ENCODE assay signal across 10 cellular contexts in the genomic region with DNA sequence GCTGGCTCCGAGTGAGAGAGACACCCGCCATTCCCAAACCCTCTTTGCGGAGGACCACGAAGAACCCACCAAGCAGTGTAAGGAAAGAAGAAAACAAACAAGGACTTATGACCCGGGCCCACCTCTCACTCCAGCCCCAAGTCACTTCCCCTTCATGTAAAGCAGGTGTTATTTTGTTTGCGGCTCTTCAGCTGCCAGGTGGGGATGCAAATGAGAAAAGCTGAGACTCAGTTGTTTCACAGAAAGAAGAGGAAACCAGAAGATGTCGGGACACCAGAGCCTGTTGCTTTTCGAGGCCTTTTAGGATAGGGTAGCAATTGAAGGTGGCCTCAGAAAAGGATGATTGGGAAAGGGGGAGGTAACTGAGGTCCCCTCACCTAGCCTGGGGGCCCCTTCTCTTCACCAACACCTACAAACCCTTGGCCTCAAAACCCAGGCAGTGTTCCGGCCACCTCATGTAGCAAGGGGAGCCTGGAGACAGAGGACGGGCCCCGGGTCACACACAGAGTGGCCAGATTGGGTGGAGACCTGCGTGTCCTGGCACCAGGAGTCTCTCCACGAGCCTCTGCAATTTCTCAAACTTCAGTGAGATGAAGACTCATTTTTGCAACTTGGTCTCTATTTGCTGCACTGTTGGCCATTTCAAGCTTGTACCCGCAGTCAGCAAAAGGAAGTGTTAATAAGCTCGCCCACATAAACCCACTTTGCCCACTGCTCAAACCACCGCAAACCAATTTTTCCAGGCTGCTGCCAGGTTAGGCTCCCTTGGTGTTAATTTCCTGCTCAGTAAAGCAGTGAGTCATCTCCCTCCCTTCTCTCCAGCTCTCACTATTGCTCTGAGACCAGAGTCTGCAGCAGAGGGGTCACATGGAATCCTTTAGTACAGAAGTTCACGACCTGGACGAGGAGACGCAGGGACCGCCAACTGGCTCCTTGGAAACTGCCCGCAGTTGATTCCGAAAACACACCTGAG. TPM values are rescaled to one million over a fixed set of nuclear protein-coding genes. Genes with fewer than 3 reads are reported as not detected.
DNase-seq lines count a peak whose midpoint lies in the region; ATAC-seq, FAIRE-seq and TF ChIP-seq lines count a peak whose summit lies in the region.
"Had no signal": no experiment of that assay in that cellular context is flagged by ENCODE, and none has a peak within 500 bp of the region (broad histone marks: within the 10 kb centered on the region; RNA-seq: fewer than 3 reads in every experiment).

No MANE protein-coding gene starts in this region.

- TF ChIP-seq CTCF in HCT116 (IDR thresholded peaks at IDR 0.05 in 2 of 3, conservative IDR thresholded peaks at IDR 0.05 in 1 of 3; ENCODE audit: borderline replicate concordance in 1 of 3, insufficient read depth in 1 of 3, low read depth in 2 of 3, low read length in 2 of 3) (no peak), Panc1 (IDR thresholded peaks at IDR 0.05) (no peak), kidney (IDR thresholded peaks at IDR 0.05; ENCODE audit: borderline replicate concordance, extremely low read depth, insufficient read depth) (no peak), dorsolateral prefrontal cortex (IDR thresholded peaks at IDR 0.05 in 54 of 56, conservative IDR thresholded peaks at IDR 0.05 in 2 of 56; ENCODE audit: low read depth in 1 of 56, partially characterized antibody in 56 of 56) (no peak)

- CTCF ChIA-PET in HCT116 (lab: Charles Lee) (interaction anchor here (0.6 to 1.6 kb wide), 18 partner anchors 10 to 272 kb away, joined by 3 to 10 read pairs (median 4); no protein-coding TSS in a partner anchor), Panc1 (lab: Charles Lee) (interaction anchor here (0.8 to 1.2 kb wide), 6 partner anchors 15 to 112 kb away, joined by 3 read pairs; no protein-coding TSS in a partner anchor)

- 49 to 55% (median 55%) methylated on average over 22 of the region's 22 CpGs for WGBS in small intestine, 3 donors

- BruUV-seq in HCT116 (replicated peaks; lab: Mats Ljungman, UMichigan) (no TSS peak), Panc1 (replicated peaks; lab: Mats Ljungman, UMichigan) (no TSS peak)

- FAIRE-seq in small intestine (lab: Jason Lieb, UNC): no peak
- FAIRE-seq in kidney (lab: Jason Lieb, UNC): no peak

- no peaks in the 10 kb centered on the region for H3K79me2 ChIP-seq in HCT116 (ENCODE audit: insufficient read depth, low read length)

- RAD21 ChIA-PET in HCT116 (lab: Charles Lee; ENCODE audit: low non-redundant PET in 1 of 2, low total read pairs in 2 of 2, uncharacterized antibody in 2 of 2, unreplicated experiment in 2 of 2): no interaction called here

- intact Hi-C loops in HCT116 (cut with micrococcal nuclease) (loop anchor here (1.0 to 5.0 kb wide), 3 partner anchors 89 to 214 kb away; no protein-coding TSS in a partner anchor), Panc1 (cut with micrococcal nuclease; ENCODE audit: unreplicated experiment) (loop anchor here (2.0 to 5.0 kb wide), 2 partner anchors 91 to 215 kb away; no protein-coding TSS in a partner anchor), kidney (cut with DNase I) (no loop called here), dorsolateral prefrontal cortex (cut with DNase I) (loop anchor here (2.0 to 10.0 kb wide), 3 partner anchors 65 to 217 kb away; no protein-coding TSS in a partner anchor)

- peak; percentile 12 for DNase-seq in activated T-cell treated with anti-CD3 and anti-CD28 coated beads for 24 hours (ENCODE audit: low read depth)
- no peak for DNase-seq in activated T-cell treated with anti-CD3 and anti-CD28 coated beads for 4 hours
- DNase-seq in HCT116 (ENCODE audit: low read depth, low spot score): no peak
- no peak for DNase-seq in Panc1 (ENCODE audit: low read depth, low spot score)
- DNase-seq in stimulated activated CD8-positive, alpha-beta memory T cell treated with anti-CD3 and anti-CD28 coated beads, Interleukin-4, amount 100 ng/mL, for 48 hours: peak; percentile 60
- DNase-seq in small intestine: no peak
- DNase-seq in kidney: no peak
- DNase-seq in dorsolateral prefrontal cortex: no peak

- H3K27me3 ChIP-seq in HCT116 (ENCODE audit: insufficient read depth, low read length): no peaks in the 10 kb centered on the region
- H3K27me3 ChIP-seq in Panc1 (ENCODE audit: control insufficient read depth, insufficient read depth, low read length): no peaks in the 10 kb centered on the region
- no peaks in the 10 kb centered on the region for H3K27me3 ChIP-seq in small intestine (ENCODE audit: control insufficient read depth in 2 of 2, insufficient read depth in 2 of 2, low read length in 2 of 2)
- peaks cover 0 to 27% (median 3%) of the 10 kb centered on the region in 45 donors for H3K27me3 ChIP-seq in dorsolateral prefrontal cortex

- POLR2A ChIA-PET in HCT116 (lab: Charles Lee): interaction anchor here (1.5 kb wide), 1 partner anchor 78 kb away, joined by 4 read pairs; no protein-coding TSS in a partner anchor
- POLR2A ChIA-PET in Panc1 (lab: Charles Lee): no interaction called here

- H3K27ac ChIP-seq in HCT116 (ENCODE audit: low read depth, low read length) (no peak overlapping the region), Panc1 (ENCODE audit: low read length) (no peak overlapping the region), small intestine (ENCODE audit: low read depth in 1 of 2, low read length in 1 of 2) (peak overlapping the region in 1 of 2 donors; percentile 75), kidney (ENCODE audit: low read depth in 2 of 2, low read length in 2 of 2) (no peak overlapping the region), dorsolateral prefrontal cortex (no peak overlapping the region)
- H3K27ac ChIP-seq: C4-2B had no signal

- no peak for TF ChIP-seq POLR2A in HCT116 (IDR thresholded peaks at IDR 0.05; ENCODE audit: borderline replicate concordance, extremely low read depth, insufficient read depth, insufficient read length)

- in situ Hi-C loops in Panc1 (cut with HindIII; ENCODE audit: low pct_unique_long_range_greater_than_20kb, low sequenced_read_pairs): no loop called here

- H4K20me1 ChIP-seq in HCT116 (ENCODE audit: insufficient read depth): no peaks in the 10 kb centered on the region

- peaks cover 0 to 12% of the 10 kb centered on the region in 2 experiments; a peak in 2 of 4 replicates for H3K4me1 ChIP-seq in HCT116 (ENCODE audit: control insufficient read depth in 1 of 2, insufficient read depth in 2 of 2, low read length in 2 of 2)
- peaks cover 8% of the 10 kb centered on the region; the same call in 1 of the 2 replicates for H3K4me1 ChIP-seq in Panc1 (ENCODE audit: control insufficient read depth, insufficient read depth, low read length)
- H3K4me1 ChIP-seq in small intestine (ENCODE audit: control insufficient read depth in 2 of 2, insufficient read depth in 1 of 2, low read depth in 1 of 2, low read length in 1 of 2): peaks cover 0 to 3% of the 10 kb centered on the region in 2 donors
- peaks cover 0 to 5% of the 10 kb centered on the region in 2 donors for H3K4me1 ChIP-seq in kidney (ENCODE audit: control insufficient read depth in 1 of 2, insufficient read depth in 1 of 2, low read depth in 1 of 2, low read length in 2 of 2)

- peaks cover 0 to 9% of the 10 kb centered on the region in 2 experiments; a peak in 1 of 4 replicates for H3K9me3 ChIP-seq in HCT116 (ENCODE audit: control insufficient read depth in 1 of 2, insufficient read depth in 1 of 2, low read depth in 1 of 2, low read length in 2 of 2)
- no peaks in the 10 kb centered on the region for H3K9me3 ChIP-seq in Panc1 (ENCODE audit: control insufficient read depth, insufficient read depth, low read depth, low read length)
- no peaks in the 10 kb centered on the region for H3K9me3 ChIP-seq in small intestine (ENCODE audit: control insufficient read depth, low read depth)
- H3K9me3 ChIP-seq in kidney (ENCODE audit: control insufficient read depth in 1 of 2, low read length in 2 of 2): peaks cover 0 to 6% of the 10 kb centered on the region in 2 donors

- H3K9ac ChIP-seq in HCT116 (ENCODE audit: low read length) (no peak overlapping the region), kidney (ENCODE audit: low read length in 2 of 2) (no peak overlapping the region)

- no peaks in the 10 kb centered on the region for H3K9me2 ChIP-seq in HCT116 (ENCODE audit: insufficient read depth)

- no peak for TF ChIP-seq RAD21 in HCT116 (IDR thresholded peaks at IDR 0.05; ENCODE audit: low read depth)

- peak overlapping the region; percentile 50 for H3K4me2 ChIP-seq in HCT116 (ENCODE audit: low read length)

- no peak overlapping the region for H3K4me3 ChIP-seq in HCT116 (replicated peaks in 1 of 2; ENCODE audit: low read depth in 1 of 2, low read length in 2 of 2)
- no peak overlapping the region for H3K4me3 ChIP-seq in Panc1 (ENCODE audit: low read depth in 2 of 2, low read length in 2 of 2)
- H3K4me3 ChIP-seq in small intestine (ENCODE audit: low read depth in 1 of 2, low read length in 2 of 2): no peak overlapping the region
- no peak overlapping the region for H3K4me3 ChIP-seq in kidney (ENCODE audit: low read length in 2 of 2)
- H3K4me3 ChIP-seq in dorsolateral prefrontal cortex: peak overlapping the region in 1 of 59 donors; percentile 2

- H3K36me3 ChIP-seq in HCT116 (ENCODE audit: control insufficient read depth in 1 of 2, insufficient read depth in 2 of 2, low read length in 2 of 2) (no peaks in the 10 kb centered on the region), Panc1 (ENCODE audit: control insufficient read depth, insufficient read depth, low read length) (no peaks in the 10 kb centered on the region), small intestine (ENCODE audit: control insufficient read depth in 2 of 2, insufficient read depth in 2 of 2, low read length in 2 of 2) (no peaks in the 10 kb centered on the region), kidney (ENCODE audit: control insufficient read depth in 1 of 2, insufficient read depth in 2 of 2, low read length in 2 of 2) (no peaks in the 10 kb centered on the region)

- ATAC-seq in HCT116 (peak; percentile 41; the same call in 1 of the 2 replicates), Panc1 (peak; percentile 31)

- H2AFZ ChIP-seq in HCT116 (ENCODE audit: low read depth, low read length, poor library complexity, severe bottlenecking): peak overlapping the region; percentile 78

TF ChIP-seq in HCT116, 20 proteins besides CTCF, POLR2A, EP300 and RAD21:
- TF ChIP-seq ELF1 (IDR thresholded peaks at IDR 0.05; ENCODE audit: borderline replicate concordance, low read depth) (no peak), TCF7L2 (IDR thresholded peaks at IDR 0.05; ENCODE audit: borderline replicate concordance, extremely low read depth, insufficient read depth, insufficient read length) (no peak), SIN3A (IDR thresholded peaks at IDR 0.05; ENCODE audit: low read depth) (no peak), SRF (IDR thresholded peaks at IDR 0.05; ENCODE audit: low read depth) (no peak), EZH2 (IDR thresholded peaks at IDR 0.05) (no peak), YY1 (IDR thresholded peaks at IDR 0.05; ENCODE audit: extremely low read depth, insufficient replicate concordance, low read depth, low read length) (no peak)
TF ChIP-seq in HCT116: peak in this region for 0.

RNA-seq across cellular contexts. Expression of gene AOC1, which starts 45.5 kb away (rescaled TPM):
- total RNA-seq in HCT116 (2021; ENCODE audit: unreplicated experiment): 0.37 TPM
- polyA plus RNA-seq in HCT116 (2012): 0.36 and 0.47 TPM in 2 replicates
- total RNA-seq in Panc1 (2021; ENCODE audit: unreplicated experiment): 0.15 TPM
- not detected for polyA plus RNA-seq in Panc1 (2012; ENCODE audit: insufficient read length)
- polyA plus RNA-seq in small intestine: 100 to 1,000 TPM in 2 of 3 donors, 10 to 100 TPM in 1; 72.7 to 190 (median 156) TPM
- 170 TPM for total RNA-seq in kidney
- polyA plus RNA-seq in kidney (ENCODE audit: insufficient read depth, low read depth, low replicate concordance): 99.1 TPM
- total RNA-seq in dorsolateral prefrontal cortex: under 1 TPM in 2 of 120 experiments, not detected in 118; 0.36 to 0.68 TPM
- total RNA-seq: activated naive CD4-positive, alpha-beta T cell treated with anti-CD3 and anti-CD28 coated beads for 36 hours had no signal

Comparison
In these comparisons a context has a peak if more than half of its experiments do, and no peak if none do; other contexts are left out.
1. DNase-seq: peak in activated T-cell treated with anti-CD3 and anti-CD28 coated beads for 24 hours (single experiment) and stimulated activated CD8-positive, alpha-beta memory T cell treated with anti-CD3 and anti-CD28 coated beads, Interleukin-4, amount 100 ng/mL, for 48 hours (single experiment); none in activated T-cell treated with anti-CD3 and anti-CD28 coated beads for 4 hours (single experiment), HCT116 (single experiment), Panc1 (single experiment), small intestine (single experiment), kidney (single experiment) and dorsolateral prefrontal cortex (0 of 10).
2. RNA of gene AOC1, which starts 45.5 kb away (total RNA-seq): 170 TPM in kidney (single experiment); 0.37 TPM in HCT116 (single experiment), 0.15 TPM in Panc1 (single experiment) and 0.36 to 0.68 TPM in dorsolateral prefrontal cortex; every median in the first group is over 100 times any median in the second.